Comparison of ENCODE assay signal across 24 cellular contexts in the genomic region with DNA sequence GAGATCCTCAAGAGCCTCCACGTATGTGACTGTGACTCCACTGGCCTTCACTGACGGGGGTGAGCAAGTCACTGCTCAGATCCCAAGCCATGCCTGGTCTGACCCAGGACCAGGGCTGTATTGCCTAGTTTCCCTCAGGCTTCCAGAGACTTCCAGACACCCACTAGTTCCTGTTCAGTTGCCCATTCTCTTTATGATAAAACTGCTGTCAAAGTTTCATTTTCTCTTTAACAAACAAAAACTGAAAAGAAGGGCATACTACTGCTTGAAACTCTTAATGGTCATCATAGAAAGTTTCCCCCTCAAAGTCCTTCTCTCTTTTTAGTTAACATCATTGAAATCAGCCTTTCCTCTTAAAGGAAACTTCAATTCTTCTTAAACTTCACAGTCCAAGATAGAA.
"Had no signal": no experiment of that assay in that cellular context is flagged by ENCODE, and none has a peak within 500 bp of the region (broad histone marks: within the 10 kb centered on the region; RNA-seq: fewer than 3 reads in every experiment).

No MANE protein-coding gene starts in this region.

- H3K27ac ChIP-seq: coronary artery, dorsolateral prefrontal cortex, esophagus muscularis mucosa, foreskin keratinocyte, gastroesophageal sphincter, heart right ventricle, left lung, lower lobe of right lung had no signal

- H3K4me3 Mint-ChIP-seq: mesothelial cell of epicardium, naive B cell had no signal

- H3K4me3 ChIP-seq: coronary artery, dorsolateral prefrontal cortex, esophagus muscularis mucosa, gastroesophageal sphincter, heart right ventricle, left lung, lower lobe of right lung, mucosa of descending colon had no signal

- FAIRE-seq: colon, endothelial cell of umbilical vein, frontal cortex, islet of Langerhans, keratinocyte had no signal

- H3K4me1 Mint-ChIP-seq: naive B cell had no signal

- H3K36me3 ChIP-seq: esophagus muscularis mucosa, gastroesophageal sphincter, heart right ventricle, left lung, lower lobe of right lung had no signal

- H3K27me3 ChIP-seq: esophagus muscularis mucosa, foreskin keratinocyte, gastroesophageal sphincter, heart right ventricle, left lung had no signal

- H3K27me3 Mint-ChIP-seq: naive B cell had no signal

- H3K27ac Mint-ChIP-seq: mesothelial cell of epicardium had no signal

- DNase-seq: dermis blood vessel endothelial cell; dorsolateral prefrontal cortex; effector CD4-positive, alpha-beta T cell; effector memory CD4-positive, alpha-beta T cell; foreskin keratinocyte; head of caudate nucleus; heart right ventricle; hippocampal formation; left cardiac atrium; left lung; left ventricle myocardium superior; lower lobe of right lung; mesenchymal stem cell; mucosa of descending colon; naive B cell had no signal

- ATAC-seq: foreskin keratinocyte, gastroesophageal sphincter, heart right ventricle, left cardiac atrium, left lung, left ventricle myocardium superior, lower lobe of right lung, mucosa of descending colon had no signal

- H3K4me1 ChIP-seq: esophagus muscularis mucosa, foreskin keratinocyte, gastroesophageal sphincter, heart right ventricle, left lung, lower lobe of right lung had no signal
